In genomic region chr2:68837861-68838341, GRCh38 we compare ENCODE assay signal across 13 cellular contexts. TPM values are rescaled to one million over a fixed set of nuclear protein-coding genes. Genes with fewer than 3 reads are reported as not detected.
DNase-seq lines count a peak whose midpoint lies in the region; ATAC-seq, FAIRE-seq and TF ChIP-seq lines count a peak whose summit lies in the region.
"Had no signal": no experiment of that assay in that cellular context is flagged by ENCODE, and none has a peak within 500 bp of the region (broad histone marks: within the 10 kb centered on the region; RNA-seq: fewer than 3 reads in every experiment).

No MANE protein-coding gene starts in this region.

- H3K9me3 ChIP-seq in GM12878 (replicated peaks; ENCODE audit: control insufficient read depth, insufficient read depth, low read length) (peaks cover 7% of the 10 kb centered on the region; the same call in 2 of the 3 replicates), endodermal cell (ENCODE audit: control insufficient read depth, low read length) (peaks cover 6% of the 10 kb centered on the region), body of pancreas (no peaks in the 10 kb centered on the region)

- RAD21 ChIA-PET in GM12878 (lab: Charles Lee; ENCODE audit: unreplicated experiment): interaction anchor here (0.7 to 2.0 kb wide), 3 partner anchors 71 to 129 kb away, joined by 3 to 9 read pairs (median 4); no protein-coding TSS in a partner anchor

- H3K4me1 ChIP-seq in GM12878 (ENCODE audit: control insufficient read depth, insufficient read depth, low read length): peaks cover 21% of the 10 kb centered on the region
- H3K4me1 ChIP-seq in endodermal cell (ENCODE audit: control insufficient read depth, insufficient read depth, low read length): no peaks in the 10 kb centered on the region
- H3K4me1 ChIP-seq in body of pancreas: peaks cover 2% of the 10 kb centered on the region

- ATAC-seq in GM19468 (IDR thresholded peaks at IDR 0.05; ENCODE audit: extremely low read depth, unreplicated experiment) (peak; percentile 44), HG03354 (IDR thresholded peaks at IDR 0.05; ENCODE audit: poor library complexity, severe bottlenecking, unreplicated experiment) (peak; percentile 74), GM12878 (peak; percentile 52), GM18907 (IDR thresholded peaks at IDR 0.05; ENCODE audit: unreplicated experiment) (no peak), body of pancreas (no peak)

- H3K27ac ChIP-seq in GM12878 (ENCODE audit: control insufficient read depth, insufficient read depth) (no peak overlapping the region), endodermal cell (ENCODE audit: low read depth, low read length) (no peak overlapping the region), body of pancreas (no peak overlapping the region)

- BruUV-seq in GM12878 (replicated peaks; lab: Mats Ljungman, UMichigan): no TSS peak

- SMC1A ChIA-PET in GM12878 (lab: Charles Lee; ENCODE audit: uncharacterized antibody, unreplicated experiment): interaction anchor here (0.7 to 1.2 kb wide), 4 partner anchors 10 to 374 kb away, joined by 3 to 5 read pairs (median 3); no protein-coding TSS in a partner anchor

- peaks cover 1% of the 10 kb centered on the region for H3K36me3 Mint-ChIP-seq in endodermal cell (ENCODE audit: low read depth)
- H3K36me3 Mint-ChIP-seq: naive thymus-derived CD8-positive, alpha-beta T cell had no signal

- no peak overlapping the region for H3K4me3 Mint-ChIP-seq in endodermal cell
- H3K4me3 Mint-ChIP-seq: dendritic cell treated with granulocyte-macrophage colony-stimulating factor and Interleukin-4, amounts not matched to agents 40 ng/mL and 50 ng/mL, for 4 days had no signal

- POLR2A ChIA-PET in GM12878 (lab: Charles Lee): no interaction called here

- TF ChIP-seq POLR2A in GM12892 (IDR thresholded peaks at IDR 0.05; ENCODE audit: low read depth, low read length): no peak
- TF ChIP-seq POLR2A in GM12878 (IDR thresholded peaks at IDR 0.05; ENCODE audit: low read depth, low read length): no peak
- TF ChIP-seq POLR2A in body of pancreas (IDR thresholded peaks at IDR 0.05): no peak

- no peak overlapping the region for H3K4me3 ChIP-seq in GM12878
- H3K4me3 ChIP-seq in endodermal cell (ENCODE audit: low read length): no peak overlapping the region
- no peak overlapping the region for H3K4me3 ChIP-seq in body of pancreas

- no peaks in the 10 kb centered on the region for H3K79me2 ChIP-seq in GM12878 (ENCODE audit: control insufficient read depth, insufficient read depth, low read length)

- no peak overlapping the region for H2AFZ ChIP-seq in GM12878 (ENCODE audit: control insufficient read depth, low read depth, low read length)

- DNase-seq in GM12892 (ENCODE audit: insufficient read length): no peak
- DNase-seq in GM12878 (ENCODE audit: low read depth, low spot score): peak; percentile 21
- no peak for DNase-seq in endodermal cell
- DNase-seq in stimulated activated CD4-positive, alpha-beta T cell treated with anti-CD3 and anti-CD28 coated beads, Interleukin-2, amount 100 ng/mL, for 48 hours: no peak
- DNase-seq in body of pancreas: no peak
- DNase-seq: NCI-H1417 had no signal

- TF ChIP-seq CTCF in GM12878 (IDR thresholded peaks at IDR 0.05 in 2 of 3, conservative IDR thresholded peaks at IDR 0.05 in 1 of 3; ENCODE audit: control insufficient read depth in 2 of 3, extremely low read depth in 1 of 3, insufficient read depth in 1 of 3, low read depth in 3 of 3, low read length in 3 of 3) (no peak), endodermal cell (conservative IDR thresholded peaks at IDR 0.05) (no peak), body of pancreas (IDR thresholded peaks at IDR 0.05) (no peak)

- TF ChIP-seq RAD21 in GM12878 (IDR thresholded peaks at IDR 0.05; ENCODE audit: insufficient read depth, low read depth, low read length): no peak

- H3K4me2 ChIP-seq in GM12878 (ENCODE audit: control insufficient read depth, insufficient read depth): no peak overlapping the region

- no peaks in the 10 kb centered on the region for H3K4me1 Mint-ChIP-seq in endodermal cell

- no peak overlapping the region for H3K27ac Mint-ChIP-seq in endodermal cell

- H3K36me3 ChIP-seq in GM12878 (ENCODE audit: control insufficient read depth in 2 of 2, insufficient read depth in 2 of 2, low read length in 1 of 2): no peaks in the 10 kb centered on the region
- no peaks in the 10 kb centered on the region for H3K36me3 ChIP-seq in endodermal cell (ENCODE audit: control insufficient read depth, insufficient read depth, low read length)
- no peaks in the 10 kb centered on the region for H3K36me3 ChIP-seq in body of pancreas (replicated peaks in 1 of 2; ENCODE audit: insufficient read depth in 1 of 2, low read depth in 2 of 2)

- H4K20me1 ChIP-seq in GM12878 (ENCODE audit: control insufficient read depth, insufficient read depth): no peaks in the 10 kb centered on the region

- H3K9ac ChIP-seq in GM12878 (ENCODE audit: control insufficient read depth, insufficient read depth, low read length) (no peak overlapping the region), endodermal cell (ENCODE audit: extremely low read depth, low read length, poor library complexity, severe bottlenecking) (no peak overlapping the region)

- 2% methylated on average over 3 of the region's 3 CpGs for WGBS in GM12878 (ENCODE audit: insufficient coverage, insufficient replicate concordance, low lambda C conversion rate, missing lambda C conversion rate)
- WGBS in endodermal cell (ENCODE audit: insufficient coverage in 1 of 2, insufficient read length in 1 of 2), 2 experiments: 42 to 61% methylated on average over 2 to 3 of the region's 3 CpGs
- 57 to 75% methylated on average over 3 of the region's 3 CpGs for WGBS in body of pancreas, 2 donors

- FAIRE-seq in GM12892 (lab: Jason Lieb, UNC) (peak; percentile 9), GM12878 (lab: Jason Lieb, UNC) (peak; percentile 13)

- H3K9me3 Mint-ChIP-seq in endodermal cell: peaks cover 18% of the 10 kb centered on the region
- H3K9me3 Mint-ChIP-seq: dendritic cell treated with granulocyte-macrophage colony-stimulating factor and Interleukin-4, amounts not matched to agents 40 ng/mL and 50 ng/mL, for 4 days; naive thymus-derived CD8-positive, alpha-beta T cell had no signal

- H3K27me3 ChIP-seq in GM12878 (replicated peaks in 1 of 2; ENCODE audit: control insufficient read depth in 2 of 2, insufficient read depth in 2 of 2, low read length in 1 of 2) (peaks cover 0 to 3% of the 10 kb centered on the region in 2 experiments; a peak in 2 of 4 replicates), endodermal cell (ENCODE audit: control insufficient read depth, insufficient read depth, low read length, poor library complexity, severe bottlenecking) (no peaks in the 10 kb centered on the region), body of pancreas (no peaks in the 10 kb centered on the region)

- in situ Hi-C loops in GM12878 (cut with MboI): no loop called here

- CTCF ChIA-PET in GM12878 (lab: Yijun Ruan, JAX): interaction anchor here (1.0 to 8.8 kb wide), 12 partner anchors 14 to 374 kb away, joined by 3 to 75 read pairs (median 4); no protein-coding TSS in a partner anchor

- TF ChIP-seq EP300 in GM12878 (IDR thresholded peaks at IDR 0.05; ENCODE audit: borderline replicate concordance in 1 of 2, control insufficient read depth in 1 of 2, low read depth in 2 of 2, low read length in 2 of 2): no peak

- intact Hi-C loops in GM12878 (cut with micrococcal nuclease; ENCODE audit: unreplicated experiment) (loop anchor here (1.0 to 2.0 kb wide), 4 partner anchors 49 to 371 kb away; partner anchors contain the start of genes APLF and FBXO48), body of pancreas (cut with DNase I) (no loop called here)

- no peaks in the 10 kb centered on the region for H3K27me3 Mint-ChIP-seq in endodermal cell (ENCODE audit: insufficient read depth)
- H3K27me3 Mint-ChIP-seq: dendritic cell treated with granulocyte-macrophage colony-stimulating factor and Interleukin-4, amounts not matched to agents 40 ng/mL and 50 ng/mL, for 4 days; naive thymus-derived CD8-positive, alpha-beta T cell had no signal

TF ChIP-seq in GM12878, 131 proteins besides CTCF, POLR2A, EP300 and RAD21 (continues in another document):
- peak; percentile 60; the same call in 1 of the 2 replicates for TF ChIP-seq FOXM1 (IDR thresholded peaks at IDR 0.05; ENCODE audit: low read depth, low read length)
- 0 out of 2 replicates have a peak, but pooled peaks have one; percentile 30 for TF ChIP-seq TCF3 (IDR thresholded peaks at IDR 0.05; ENCODE audit: borderline replicate concordance, insufficient read depth, low read depth, low read length)
- TF ChIP-seq NFIC (IDR thresholded peaks at IDR 0.05; ENCODE audit: low read depth, low read length): peak; percentile 72
- peak; percentile 76 for TF ChIP-seq RUNX3 (IDR thresholded peaks at IDR 0.05; ENCODE audit: low read length)
- TF ChIP-seq JUNB (IDR thresholded peaks at IDR 0.05): peak; percentile 64; the same call in 1 of the 2 replicates
- TF ChIP-seq HDGF (IDR thresholded peaks at IDR 0.05): no peak
- TF ChIP-seq ZNF622 (IDR thresholded peaks at IDR 0.05): no peak

RNA-seq across cellular contexts. Expression of gene BMP10, which starts 33.3 kb away (rescaled TPM):
- polyA plus RNA-seq in GM12892 (2012; ENCODE audit: missing spikeins): not detected
- total RNA-seq in GM12878 (2013; cell fraction: nucleolus; rRNA removed): not detected in 2 replicates
- not detected in 2 replicates for total RNA-seq in GM12878 (2014; rRNA removed)
- total RNA-seq in GM12878 (2014; rRNA removed; fragmentation: Illumina TruSeq; extraction: Trizol): not detected in 2 replicates
- not detected in 2 replicates for total RNA-seq in GM12878 (2021)
- not detected for polyA plus RNA-seq in GM12878 (2011; ENCODE audit: low read depth)
- polyA plus RNA-seq in GM12878 (2011; rRNA removed): not detected in 2 replicates
- polyA plus RNA-seq in GM12878 (2011; cell fraction: cytosol; rRNA removed): not detected in 2 replicates
- polyA plus RNA-seq in GM12878 (2011; cell fraction: nucleus; rRNA removed): not detected in 2 replicates
- not detected in 2 replicates for polyA plus RNA-seq in GM12878 (2012)
- polyA plus RNA-seq in GM12878 (2014; fragmentation: Illumina TruSeq; extraction: Trizol): 0.04 TPM in 1 of 2 replicates, not detected in the other
- not detected for polyA plus RNA-seq in GM12878 (2014; fragmentation: Nextera tagmentation; extraction: Ambion mirVana)
- polyA plus RNA-seq in GM12878 (2014; rRNA removed): not detected in 2 replicates
- not detected for polyA plus RNA-seq in GM12878 (2016; fragmentation: Nextera tagmentation; extraction: Ambion mirVana)
- polyA minus RNA-seq in GM12878 (2011; rRNA and poly(A)+ RNA removed): not detected in 2 replicates
- not detected in 2 replicates for polyA minus RNA-seq in GM12878 (2011; cell fraction: cytosol; rRNA and poly(A)+ RNA removed)
- polyA minus RNA-seq in GM12878 (2011; cell fraction: nucleus; rRNA and poly(A)+ RNA removed): not detected in 2 replicates
- total RNA-seq in endodermal cell: not detected
- 0.50 TPM for polyA plus RNA-seq in endodermal cell (2013, experiment 1 of 2)
- polyA plus RNA-seq in endodermal cell (2013, experiment 2 of 2): 0.54 TPM
- not detected for total RNA-seq in body of pancreas
- total RNA-seq: activated CD8-positive, alpha-beta memory T cell treated with anti-CD3 and anti-CD28 coated beads for 36 hours; naive thymus-derived CD8-positive, alpha-beta T cell; Right ventricle myocardium superior had no signal
- polyA plus RNA-seq: naive thymus-derived CD8-positive, alpha-beta T cell had no signal

Comparison
In these comparisons a context has a peak if more than half of its experiments do, and no peak if none do; other contexts are left out.
1. ATAC-seq: peak in GM19468 (single experiment), HG03354 (single experiment) and GM12878 (single experiment); none in GM18907 (single experiment) and body of pancreas (single experiment).